In the genomic region with DNA sequence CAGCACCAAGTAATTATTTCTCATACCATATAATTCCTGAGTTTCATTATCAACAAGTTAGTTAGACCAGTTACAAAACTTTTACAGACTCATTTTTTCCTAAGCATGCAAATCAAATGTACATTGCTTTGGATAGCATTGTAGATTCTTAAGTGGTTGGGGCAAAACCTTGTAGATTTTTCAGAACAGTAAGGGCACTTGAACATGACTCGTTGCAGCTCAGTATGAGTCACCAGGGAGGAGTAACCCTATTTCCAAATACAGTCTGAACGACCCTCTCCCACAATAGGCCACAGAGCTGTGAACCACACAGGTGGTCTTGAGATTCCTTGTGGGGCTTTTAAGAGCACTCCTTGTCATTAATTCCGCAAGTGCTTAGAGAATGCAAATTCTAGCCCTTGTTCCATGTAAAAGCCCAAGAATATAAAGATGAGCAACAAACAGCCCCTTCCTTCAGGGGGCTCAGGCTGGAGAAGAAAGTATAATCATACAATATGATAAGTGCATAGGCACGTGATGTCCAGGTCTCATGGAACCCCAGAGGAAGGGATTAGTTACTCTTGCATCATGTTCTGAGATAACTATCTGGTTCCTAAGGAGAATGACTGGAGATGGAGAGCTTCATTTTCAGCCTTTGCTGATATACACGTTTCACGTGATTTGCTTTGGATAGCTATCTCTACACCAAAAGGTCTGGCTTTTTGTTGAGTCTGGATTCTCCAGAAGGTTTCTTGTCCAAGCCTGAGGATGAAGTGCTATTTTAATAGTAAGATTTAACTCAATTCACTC, we compare ENCODE assay signal across 23 cellular contexts.
DNase-seq lines count a peak whose midpoint lies in the region; ATAC-seq, FAIRE-seq and TF ChIP-seq lines count a peak whose summit lies in the region.
"Had no signal": no experiment of that assay in that cellular context is flagged by ENCODE, and none has a peak within 500 bp of the region (broad histone marks: within the 10 kb centered on the region; RNA-seq: fewer than 3 reads in every experiment).

No MANE protein-coding gene starts in this region.

- H3K4me2 ChIP-seq in astrocyte (ENCODE audit: low read length) = no peak overlapping the region
- H3K4me2 ChIP-seq: BLaER1 had no signal

- peak; percentile 62 to 66 for ATAC-seq in lower lobe of right lung
- peak; percentile 16 for ATAC-seq in upper lobe of right lung
- ATAC-seq in right lobe of liver = no peak

- intact Hi-C loops in lower lobe of right lung (cut with DNase I) = no loop called here
- intact Hi-C loops in upper lobe of right lung (cut with DNase I) = no loop called here
- intact Hi-C loops in posterior vena cava (cut with DNase I) = no loop called here
- intact Hi-C loops in right lobe of liver (cut with DNase I) = no loop called here

- DNase-seq in DMS53 (lab: John Stamatoyannopoulos, UW) (peak; percentile 19), DMS53 treated with DMSO at 0.1 percent for 48 hours (lab: John Stamatoyannopoulos, UW; ENCODE audit: unreplicated experiment) (no peak), astrocyte (ENCODE audit: low read depth) (no peak), lower lobe of right lung (no peak), upper lobe of right lung (no peak), H54 (ENCODE audit: insufficient read length, low spot score) (no peak), posterior vena cava (ENCODE audit: low spot score) (no peak), right lobe of liver (no peak)
- DNase-seq: ACHN; Caco-2; CD4-positive, alpha-beta memory T cell; DMS 273 treated with DMSO at 0.1 percent for 48 hours; Kasumi-1; NCI-H1417; NCI-H187; NCI-H510A treated with DMSO at 0.1 percent for 48 hours; NCI-H774; Peyer's patch had no signal

- H3K9me3 Mint-ChIP-seq in astrocyte (ENCODE audit: unreplicated experiment) = peaks cover 2% of the 10 kb centered on the region

- H3K36me3 ChIP-seq in astrocyte (ENCODE audit: insufficient read depth, low read length) (no peaks in the 10 kb centered on the region), lower lobe of right lung (no peaks in the 10 kb centered on the region), upper lobe of right lung (no peaks in the 10 kb centered on the region), right lobe of liver (no peaks in the 10 kb centered on the region)
- H3K36me3 ChIP-seq: BLaER1, Peyer's patch, SJSA1 had no signal

- no peaks in the 10 kb centered on the region for H3K79me2 ChIP-seq in astrocyte (ENCODE audit: insufficient read depth, low read length)

- no peaks in the 10 kb centered on the region for H4K20me1 ChIP-seq in astrocyte (ENCODE audit: insufficient read depth, low read length)
- H4K20me1 ChIP-seq: BLaER1 had no signal

- WGBS in right lobe of liver (ENCODE audit: insufficient coverage, low coverage, low lambda C conversion rate, missing lambda C conversion rate) = 52% methylated on average over 6 of the region's 6 CpGs

- TF ChIP-seq CTCF in astrocyte (IDR thresholded peaks at IDR 0.05; ENCODE audit: insufficient read depth, low read depth, low read length) (no peak), lower lobe of right lung (IDR thresholded peaks at IDR 0.05) (no peak), upper lobe of right lung (IDR thresholded peaks at IDR 0.05) (no peak), right lobe of liver (IDR thresholded peaks at IDR 0.05) (no peak)

- H3K27ac ChIP-seq in astrocyte (ENCODE audit: low read depth, low read length) (no peak overlapping the region), lower lobe of right lung (peak overlapping the region; percentile 43), upper lobe of right lung (peak overlapping the region; percentile 30), right lobe of liver (no peak overlapping the region)
- H3K27ac ChIP-seq: 22Rv1, BLaER1, Peyer's patch, SJSA1 had no signal

- no peak overlapping the region for H3K4me3 Mint-ChIP-seq in astrocyte (ENCODE audit: unreplicated experiment)

- FAIRE-seq in astrocyte (lab: Jason Lieb, UNC) = no peak
- FAIRE-seq in H54 (lab: Jason Lieb, UNC) = no peak
- FAIRE-seq: G401.6, GM18507 had no signal

- H3K4me1 ChIP-seq in astrocyte (ENCODE audit: insufficient read depth, low read length) = no peaks in the 10 kb centered on the region
- H3K4me1 ChIP-seq in lower lobe of right lung = no peaks in the 10 kb centered on the region
- no peaks in the 10 kb centered on the region for H3K4me1 ChIP-seq in upper lobe of right lung
- no peaks in the 10 kb centered on the region for H3K4me1 ChIP-seq in right lobe of liver
- H3K4me1 ChIP-seq: BLaER1, Peyer's patch, SJSA1 had no signal

- H3K9me3 ChIP-seq in astrocyte (ENCODE audit: insufficient read depth, low read depth, low read length) (no peaks in the 10 kb centered on the region), lower lobe of right lung (no peaks in the 10 kb centered on the region), upper lobe of right lung (no peaks in the 10 kb centered on the region), right lobe of liver (no peaks in the 10 kb centered on the region)
- H3K9me3 ChIP-seq: BLaER1, Caco-2, Peyer's patch, SJSA1 had no signal

- no peak overlapping the region for H3K9ac ChIP-seq in astrocyte (ENCODE audit: low read length)
- H3K9ac ChIP-seq: BLaER1 had no signal

- H3K27ac Mint-ChIP-seq in astrocyte (ENCODE audit: unreplicated experiment) = peak overlapping the region; percentile 94
- H3K27ac Mint-ChIP-seq: CD4-positive, alpha-beta memory T cell had no signal

- H2AFZ ChIP-seq in astrocyte (ENCODE audit: low read depth, low read length) = no peak overlapping the region

- H3K27me3 ChIP-seq in astrocyte (ENCODE audit: insufficient read depth, low read length) (no peaks in the 10 kb centered on the region), lower lobe of right lung (ENCODE audit: low read depth) (no peaks in the 10 kb centered on the region), upper lobe of right lung (no peaks in the 10 kb centered on the region), right lobe of liver (no peaks in the 10 kb centered on the region)
- H3K27me3 ChIP-seq: BLaER1, Peyer's patch, SJSA1 had no signal

- H3K27me3 Mint-ChIP-seq in astrocyte (ENCODE audit: low read depth, unreplicated experiment) = no peaks in the 10 kb centered on the region
- H3K27me3 Mint-ChIP-seq: CD4-positive, alpha-beta memory T cell had no signal

- H3K36me3 Mint-ChIP-seq in astrocyte (ENCODE audit: low read depth, unreplicated experiment) = no peaks in the 10 kb centered on the region
- H3K36me3 Mint-ChIP-seq: CD4-positive, alpha-beta memory T cell had no signal

- H3K4me1 Mint-ChIP-seq in astrocyte (ENCODE audit: low read depth, unreplicated experiment) = peaks cover 31% of the 10 kb centered on the region
- H3K4me1 Mint-ChIP-seq: CD4-positive, alpha-beta memory T cell had no signal

- TF ChIP-seq POLR2A in H54 (IDR thresholded peaks at IDR 0.05; ENCODE audit: low read depth, low read length) = no peak
- TF ChIP-seq POLR2A in right lobe of liver (IDR thresholded peaks at IDR 0.05) = no peak

- H3K4me3 ChIP-seq in astrocyte (ENCODE audit: insufficient read depth, low read depth, low read length) (no peak overlapping the region), lower lobe of right lung (no peak overlapping the region), upper lobe of right lung (no peak overlapping the region), right lobe of liver (no peak overlapping the region)
- H3K4me3 ChIP-seq: BLaER1, Peyer's patch, SJSA1 had no signal

Comparison
In these comparisons a context has a peak if more than half of its experiments do, and no peak if none do; other contexts are left out.
1. H3K27ac ChIP-seq: peak in lower lobe of right lung (single experiment) and upper lobe of right lung (single experiment); none in astrocyte (single experiment) and right lobe of liver (0 of 3).
2. ATAC-seq: peak in lower lobe of right lung (2 of 2) and upper lobe of right lung (single experiment); none in right lobe of liver (0 of 4).